Comparison of ENCODE assay signal across 23 cellular contexts in genomic region chr4:57104706-57105560, GRCh38. TPM values are rescaled to one million over a fixed set of nuclear protein-coding genes. Genes with fewer than 3 reads are reported as not detected.
A peak's percentile ranks its signal among the peaks of the same experiment; 100 is the strongest.
DNase-seq lines count a peak whose midpoint lies in the region; ATAC-seq and TF ChIP-seq lines count a peak whose summit lies in the region.
"Had no signal": no experiment of that assay in that cellular context is flagged by ENCODE, and none has a peak within 500 bp of the region (broad histone marks: within the 10 kb centered on the region; RNA-seq: fewer than 3 reads in every experiment).

No MANE protein-coding gene starts in this region.

- intact Hi-C loops in heart left ventricle (cut with DNase I), result loop anchor here in 5 of 10 donors (5.0 kb wide), 4 partner anchors 33 to 63 kb away; no protein-coding TSS in a partner anchor
- intact Hi-C loops in cardiac septum (cut with DNase I), result loop anchor here (5.0 kb wide), 1 partner anchor 128 kb away; the partner anchor contains the start of genes NOA1 and POLR2B
- intact Hi-C loops in tibial artery (cut with DNase I; ENCODE audit: low total_unique reads), result loop anchor here (5.0 kb wide), 1 partner anchor 63 kb away; no protein-coding TSS in a partner anchor

- H3K9me3 ChIP-seq in heart left ventricle (no peaks in the 10 kb centered on the region), osteoblast (ENCODE audit: low read depth, low read length) (no peaks in the 10 kb centered on the region), tibial artery (no peaks in the 10 kb centered on the region), Karpas-422 (ENCODE audit: low read length) (no peaks in the 10 kb centered on the region)
- H3K9me3 ChIP-seq: MG63 had no signal

- DNase-seq in heart left ventricle, result no peak
- no peak for DNase-seq in cardiac septum (ENCODE audit: low spot score)
- DNase-seq in epithelial cell of prostate (ENCODE audit: low read depth, low spot score), result no peak
- peak; percentile 30 for DNase-seq in osteoblast (ENCODE audit: insufficient read length, low spot score, missing footprints)
- DNase-seq in tibial artery, result no peak
- DNase-seq in NCI-H774 (lab: John Stamatoyannopoulos, UW), result no peak
- DNase-seq in amniotic stem cell (lab: John Stamatoyannopoulos, UW), result no peak
- no peak for DNase-seq in Karpas-422
- DNase-seq: activated CD4-positive, alpha-beta T cell treated with anti-CD3 and anti-CD28 coated beads, Interleukin-2, amount 10 ng/mL, durations not matched to agents 7 days and 5 days; activated naive CD4-positive, alpha-beta T cell treated with anti-CD3 and anti-CD28 coated beads, Interleukin-2, amount 50 U/mL, for 16 hours; activated T-cell treated with anti-CD3 and anti-CD28 coated beads, Interleukin-2, amount 50 U/mL, for 1 hour; CD4-positive, CD25-positive, alpha-beta regulatory T cell; central memory CD4-positive, alpha-beta T cell; EL; H9; head of caudate nucleus; MG63; NCI-H187; NCI-H510A; substantia nigra had no signal

- H3K79me2 ChIP-seq in osteoblast (ENCODE audit: insufficient read depth, low read length) (peaks cover 93% of the 10 kb centered on the region), Karpas-422 (ENCODE audit: low read length) (no peaks in the 10 kb centered on the region)
- H3K79me2 ChIP-seq: parathyroid adenoma had no signal

- H3K4me3 ChIP-seq in heart left ventricle (peak overlapping the region in 3 of 12 donors; percentile 5 to 98 (median 77)), osteoblast (ENCODE audit: insufficient read depth, low read length) (no peak overlapping the region), tibial artery (no peak overlapping the region), Karpas-422 (ENCODE audit: low read length) (no peak overlapping the region)
- H3K4me3 ChIP-seq: MG63, SK-N-MC had no signal

- H3K27ac ChIP-seq in heart left ventricle (peak overlapping the region in 11 of 12 donors; percentile 54 to 97 (median 86)), epithelial cell of prostate (peak overlapping the region; percentile 4), osteoblast (ENCODE audit: low read depth, low read length) (peak overlapping the region; percentile 83), tibial artery (peak overlapping the region; percentile 87 to 99), Karpas-422 (ENCODE audit: low read length) (no peak overlapping the region)
- H3K27ac ChIP-seq: 22Rv1, parathyroid adenoma, SK-N-MC had no signal

- ATAC-seq in heart left ventricle, result no peak

- no peak overlapping the region for H3K9ac ChIP-seq in Karpas-422 (ENCODE audit: low read length)
- H3K9ac ChIP-seq: parathyroid adenoma had no signal

- TF ChIP-seq POLR2A in heart left ventricle (IDR thresholded peaks at IDR 0.05), result no peak

- TF ChIP-seq CTCF in heart left ventricle (IDR thresholded peaks at IDR 0.05) (no peak), osteoblast (IDR thresholded peaks at IDR 0.05; ENCODE audit: extremely low read depth, low read depth, low read length) (no peak), tibial artery (IDR thresholded peaks at IDR 0.05) (no peak)

- H3K36me3 ChIP-seq in heart left ventricle (peaks cover 0 to 20% (median 5%) of the 10 kb centered on the region in 9 donors), osteoblast (ENCODE audit: insufficient read depth, low read length) (peaks cover 40% of the 10 kb centered on the region), tibial artery (peaks cover 0 to 4% (median 0%) of the 10 kb centered on the region in 3 donors), Karpas-422 (ENCODE audit: insufficient read depth, low read length) (no peaks in the 10 kb centered on the region)

- 67 to 76% (median 72%) methylated on average over 4 of the region's 4 CpGs for WGBS in heart left ventricle, 4 donors

- no peak overlapping the region for H2AFZ ChIP-seq in osteoblast (ENCODE audit: low read length)
- no peak overlapping the region for H2AFZ ChIP-seq in Karpas-422 (ENCODE audit: low read length)
- H2AFZ ChIP-seq: parathyroid adenoma had no signal

- peaks cover 26 to 90% (median 70%) of the 10 kb centered on the region in 12 donors for H3K4me1 ChIP-seq in heart left ventricle
- peaks cover 68% of the 10 kb centered on the region for H3K4me1 ChIP-seq in osteoblast (ENCODE audit: insufficient read depth, low read length)
- H3K4me1 ChIP-seq in tibial artery, result peaks cover 0 to 77% (median 43%) of the 10 kb centered on the region in 4 donors
- H3K4me1 ChIP-seq in Karpas-422 (ENCODE audit: low read length), result no peaks in the 10 kb centered on the region
- H3K4me1 ChIP-seq: parathyroid adenoma had no signal

- H3K4me2 ChIP-seq in osteoblast (ENCODE audit: insufficient read depth, low read length) (peak overlapping the region; percentile 30), Karpas-422 (ENCODE audit: low read depth, low read length, poor library complexity, severe bottlenecking) (no peak overlapping the region)

- H3K27me3 ChIP-seq in heart left ventricle (no peaks in the 10 kb centered on the region), osteoblast (ENCODE audit: insufficient read depth, low read length) (no peaks in the 10 kb centered on the region), tibial artery (no peaks in the 10 kb centered on the region), Karpas-422 (ENCODE audit: low read length) (no peaks in the 10 kb centered on the region)
- H3K27me3 ChIP-seq: MG63 had no signal

- H3K9me2 ChIP-seq in Karpas-422 (replicated peaks; ENCODE audit: insufficient read depth, low read length), result no peaks in the 10 kb centered on the region

- H4K20me1 ChIP-seq in osteoblast (ENCODE audit: insufficient read depth, low read length) (peaks cover 9% of the 10 kb centered on the region), Karpas-422 (ENCODE audit: insufficient read depth, low read depth, low read length) (no peaks in the 10 kb centered on the region)

RNA-seq across cellular contexts. Expression of gene IGFBP7, which starts 5.3 kb away (rescaled TPM):
- total RNA-seq in heart left ventricle, result 1,000 to 10,000 TPM in 2 of 9 donors, 100 to 1,000 TPM in 7; 494 to 1,088 (median 585) TPM
- 100 to 1,000 TPM; 458 to 857 TPM for polyA plus RNA-seq in heart left ventricle
- total RNA-seq in cardiac septum, result 739 TPM
- total RNA-seq in osteoblast, result 680 and 715 TPM in 2 replicates
- total RNA-seq in Karpas-422 (2014; rRNA removed; shearing (Covaris generic); ENCODE audit: low replicate concordance), result not detected in 2 replicates

Comparison
In these comparisons a context has a peak if more than half of its experiments do, and no peak if none do; other contexts are left out.
1. RNA of gene IGFBP7, which starts 5.3 kb away (total RNA-seq): 739 TPM in cardiac septum (single experiment), 680 to 715 TPM in osteoblast and 494 to 1,088 TPM in heart left ventricle; not detected in Karpas-422; every median in the first group is over 100 times any median in the second.